8 cellular contexts compared by ENCODE assay signal in genomic region chr17:59004338-59005111, GRCh38.
DNase-seq lines count a peak whose midpoint lies in the region; ATAC-seq and TF ChIP-seq lines count a peak whose summit lies in the region.

No MANE protein-coding gene starts in this region.

- no peaks in the 10 kb centered on the region for H4K20me1 ChIP-seq in GM23338 (replicated peaks; ENCODE audit: insufficient read depth)

- H3K9me3 ChIP-seq in mesenchymal stem cell (ENCODE audit: control insufficient read depth, low read length) = no peaks in the 10 kb centered on the region

- H3K27ac ChIP-seq in GM23338 (ENCODE audit: low read depth) (no peak overlapping the region), mesenchymal stem cell (ENCODE audit: low read length, poor library complexity, severe bottlenecking) (no peak overlapping the region)

- H3K27ac Mint-ChIP-seq in GM23338 = peak overlapping the region; percentile 80
- H3K27ac Mint-ChIP-seq in activated CD4-positive, alpha-beta memory T cell treated with anti-CD3 and anti-CD28 coated beads for 36 hours = peak overlapping the region; percentile 13

- 8% methylated on average over 1 of the region's 4 CpGs for WGBS in mesenchymal stem cell

- no peaks in the 10 kb centered on the region for H3K27me3 ChIP-seq in GM23338 (ENCODE audit: insufficient read depth)
- no peaks in the 10 kb centered on the region for H3K27me3 ChIP-seq in mesenchymal stem cell (ENCODE audit: control insufficient read depth in 1 of 2, insufficient read depth in 1 of 2, low read length in 2 of 2)

- no peaks in the 10 kb centered on the region for H3F3A ChIP-seq in GM23338 (replicated peaks; ENCODE audit: low read depth)

- no peak overlapping the region for H2BK12ac ChIP-seq in mesenchymal stem cell (ENCODE audit: low read length in 2 of 2)

- H3K4me3 Mint-ChIP-seq in GM23338 = no peak overlapping the region
- H3K4me3 Mint-ChIP-seq in activated CD4-positive, alpha-beta memory T cell treated with anti-CD3 and anti-CD28 coated beads for 36 hours = no peak overlapping the region

- H3K4me2 ChIP-seq in GM23338 (no peak overlapping the region), mesenchymal stem cell (ENCODE audit: low read length, poor library complexity, severe bottlenecking) (no peak overlapping the region)

- H3K9ac ChIP-seq in mesenchymal stem cell (ENCODE audit: low read length) = peak overlapping the region; percentile 19

- H3K14ac ChIP-seq in mesenchymal stem cell (ENCODE audit: low read length in 2 of 2) = no peak overlapping the region

- H3K9me3 Mint-ChIP-seq in GM23338 = no peaks in the 10 kb centered on the region
- H3K9me3 Mint-ChIP-seq in activated CD4-positive, alpha-beta memory T cell treated with anti-CD3 and anti-CD28 coated beads for 36 hours = no peaks in the 10 kb centered on the region

- H3K9me2 ChIP-seq in GM23338 (ENCODE audit: insufficient read depth) = no peaks in the 10 kb centered on the region

- H2BK15ac ChIP-seq in mesenchymal stem cell (ENCODE audit: low read depth, poor library complexity, severe bottlenecking) = no peak overlapping the region

- peak; percentile 92 to 97 for TF ChIP-seq CTCF in GM23338 (conservative IDR thresholded peaks at IDR 0.05; ENCODE audit: low read depth in 2 of 2)

- H3K4ac ChIP-seq in mesenchymal stem cell (ENCODE audit: low read depth in 1 of 2, low read length in 2 of 2) = no peak overlapping the region

- peaks cover 10% of the 10 kb centered on the region; the same call in 1 of the 2 replicates for H3K36me3 ChIP-seq in GM23338 (ENCODE audit: insufficient read depth)
- H3K36me3 ChIP-seq in mesenchymal stem cell (ENCODE audit: control insufficient read depth in 1 of 2, insufficient read depth in 2 of 2, low read depth in 1 of 2, low read length in 2 of 2) = peaks cover 0 to 22% of the 10 kb centered on the region in 2 experiments

- intact Hi-C loops in activated CD4-positive, alpha-beta memory T cell treated with anti-CD3 and anti-CD28 coated beads for 36 hours (cut with micrococcal nuclease) = loop anchor here (1.0 to 5.0 kb wide), 4 partner anchors 42 to 486 kb away; no protein-coding TSS in a partner anchor

- H3K27me3 Mint-ChIP-seq in GM23338 (ENCODE audit: insufficient read depth, low read depth, poor library complexity) = peaks cover 2% of the 10 kb centered on the region
- H3K27me3 Mint-ChIP-seq in activated CD4-positive, alpha-beta memory T cell treated with anti-CD3 and anti-CD28 coated beads for 36 hours = no peaks in the 10 kb centered on the region

- H3K36me3 Mint-ChIP-seq in GM23338 (ENCODE audit: low read depth) = peaks cover 16% of the 10 kb centered on the region; the same call in 2 of the 3 replicates
- H3K36me3 Mint-ChIP-seq in activated CD4-positive, alpha-beta memory T cell treated with anti-CD3 and anti-CD28 coated beads for 36 hours = peaks cover 9% of the 10 kb centered on the region

- H3K4me1 Mint-ChIP-seq in GM23338 = peaks cover 6% of the 10 kb centered on the region; the same call in 2 of the 3 replicates
- H3K4me1 Mint-ChIP-seq in activated CD4-positive, alpha-beta memory T cell treated with anti-CD3 and anti-CD28 coated beads for 36 hours (ENCODE audit: low read depth) = peaks cover 23% of the 10 kb centered on the region

- CTCF ChIA-PET in activated CD4-positive, alpha-beta memory T cell treated with anti-CD3 and anti-CD28 coated beads for 36 hours (lab: Charles Lee) = interaction anchor here (0.6 to 4.6 kb wide), 26 partner anchors 13 to 857 kb away, joined by 3 to 44 read pairs (median 4); partner anchors contain the start of genes PPM1E, RAD51C and TEX14

- H3K4me3 ChIP-seq in GM23338 = no peak overlapping the region
- no peak overlapping the region for H3K4me3 ChIP-seq in mesenchymal stem cell (ENCODE audit: insufficient read depth in 1 of 2, low read depth in 1 of 2, low read length in 2 of 2)

- POLR2A ChIA-PET in activated CD4-positive, alpha-beta memory T cell treated with anti-CD3 and anti-CD28 coated beads for 36 hours (lab: Charles Lee) = interaction anchor here (0.6 to 1.0 kb wide), 5 partner anchors 215 to 373 kb away, joined by 3 to 4 read pairs (median 3); no protein-coding TSS in a partner anchor

- peaks cover 1% of the 10 kb centered on the region for H3K79me1 ChIP-seq in mesenchymal stem cell (replicated peaks; ENCODE audit: low read length, poor library complexity, severe bottlenecking)

- no peaks in the 10 kb centered on the region for H3K79me2 ChIP-seq in GM23338 (replicated peaks; ENCODE audit: insufficient read depth)

- no peak overlapping the region for H2BK5ac ChIP-seq in mesenchymal stem cell (ENCODE audit: low read depth, low read length, poor library complexity, severe bottlenecking)

- no peak overlapping the region for H4K8ac ChIP-seq in mesenchymal stem cell (ENCODE audit: low read length)

- H3K23ac ChIP-seq in mesenchymal stem cell (ENCODE audit: low read length in 2 of 2) = no peak overlapping the region

- no peaks in the 10 kb centered on the region for H3K4me1 ChIP-seq in GM23338 (ENCODE audit: insufficient read depth)
- H3K4me1 ChIP-seq in mesenchymal stem cell (ENCODE audit: control insufficient read depth, insufficient read depth, low read depth, low read length) = peaks cover 8% of the 10 kb centered on the region

- peak; percentile 65 for DNase-seq in AG20443 (ENCODE audit: low spot score)
- peak; percentile 84 for DNase-seq in GM23338 (ENCODE audit: low spot score)
- DNase-seq in NCI-H748 treated with DMSO at 0.1 percent for 48 hours (lab: John Stamatoyannopoulos, UW) = peak; percentile 50
- peak; percentile 76 for DNase-seq in activated CD4-positive, alpha-beta memory T cell treated with anti-CD3 and anti-CD28 coated beads for 36 hours
- DNase-seq in effector CD4-positive, alpha-beta T cell = peak; percentile 61
- peak; percentile 66 for DNase-seq in mesenchymal stem cell
- DNase-seq in stimulated activated CD8-positive, alpha-beta memory T cell treated with anti-CD3 and anti-CD28 coated beads, Interleukin-4, amount 100 ng/mL, for 48 hours = peak; percentile 81

- H3K18ac ChIP-seq in mesenchymal stem cell (ENCODE audit: low read depth in 1 of 2, low read length in 2 of 2) = no peak overlapping the region

- no peak overlapping the region for H4K91ac ChIP-seq in mesenchymal stem cell (ENCODE audit: low read length)

- H2AFZ ChIP-seq in GM23338 (no peak overlapping the region), mesenchymal stem cell (ENCODE audit: low read depth, low read length) (no peak overlapping the region)

- H2BK120ac ChIP-seq in mesenchymal stem cell (ENCODE audit: low read depth, low read length) = no peak overlapping the region

- no peak overlapping the region for H2AK5ac ChIP-seq in mesenchymal stem cell (ENCODE audit: low read length, severe bottlenecking)

- ATAC-seq in GM23338 (peak; percentile 81), GM19397 (IDR thresholded peaks at IDR 0.05; ENCODE audit: unreplicated experiment) (no peak)

TF ChIP-seq in GM23338, 12 proteins besides CTCF, POLR2A, EP300 and RAD21 (continues in another document):
- no peak for TF ChIP-seq ZNF114 (CRISPR knock-in tag; IDR thresholded peaks at IDR 0.05)
- TF ChIP-seq JUNB (IDR thresholded peaks at IDR 0.05; ENCODE audit: unreplicated experiment) = no peak
- TF ChIP-seq REST (IDR thresholded peaks at IDR 0.05; ENCODE audit: unreplicated experiment) = no peak
- no peak for TF ChIP-seq CREB1 (CRISPR knock-in tag; IDR thresholded peaks at IDR 0.05; ENCODE audit: low read depth)
